Comparison of ENCODE assay signal across 1 cellular context in genomic region chr15:99438222-99438592, GRCh38.
TF ChIP-seq lines count a peak whose summit lies in the region.

No MANE protein-coding gene starts in this region.

TF ChIP-seq in IMR-90, 13 proteins besides CTCF, POLR2A, EP300 and RAD21 (continued from another document):
- TF ChIP-seq ELK1 (IDR thresholded peaks at IDR 0.05; ENCODE audit: borderline replicate concordance, low read depth, low read length) (no peak), MAZ (IDR thresholded peaks at IDR 0.05; ENCODE audit: borderline replicate concordance, low read depth, low read length) (no peak), USF2 (IDR thresholded peaks at IDR 0.05; ENCODE audit: low read depth, low read length) (no peak), CEBPB (IDR thresholded peaks at IDR 0.05; ENCODE audit: low read depth, low read length) (no peak), NFE2L2 (IDR thresholded peaks at IDR 0.05; ENCODE audit: low read depth, low read length) (no peak)
